In the genomic region with DNA sequence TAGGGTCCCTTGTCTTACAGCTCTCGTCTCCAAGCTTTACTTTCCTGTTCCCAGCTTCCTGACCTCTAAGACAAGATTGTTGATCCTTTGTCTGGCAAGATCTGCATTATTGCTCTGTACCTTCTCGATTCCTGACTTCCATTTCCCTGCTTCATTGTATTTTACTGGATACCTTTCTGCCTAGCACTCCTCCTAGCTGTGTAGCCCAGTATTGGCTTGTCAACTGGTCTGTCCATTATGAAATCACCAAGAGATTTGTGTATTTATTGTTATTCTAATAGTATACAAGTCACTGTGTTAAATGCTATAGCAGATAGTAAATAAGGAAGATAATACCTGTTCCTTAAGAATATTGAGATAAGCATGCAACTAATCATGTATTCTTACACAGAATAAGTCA, we compare ENCODE assay signal across 25 cellular contexts.
DNase-seq lines count a peak whose midpoint lies in the region; ATAC-seq, FAIRE-seq and TF ChIP-seq lines count a peak whose summit lies in the region.
"Had no signal": no experiment of that assay in that cellular context is flagged by ENCODE, and none has a peak within 500 bp of the region (broad histone marks: within the 10 kb centered on the region; RNA-seq: fewer than 3 reads in every experiment).

No MANE protein-coding gene starts in this region.

- TF ChIP-seq EP300 in K562 (IDR thresholded peaks at IDR 0.05; ENCODE audit: low read length), result no peak

- H3K27ac Mint-ChIP-seq in activated naive CD8-positive, alpha-beta T cell treated with anti-CD3 and anti-CD28 coated beads, Interleukin-2, amount 50 U/mL, for 24 hours, result no peak overlapping the region
- H3K27ac Mint-ChIP-seq: natural killer cell had no signal

- TF ChIP-seq POLR2A in K562 (conservative IDR thresholded peaks at IDR 0.05), result no peak

- TF ChIP-seq CTCF in K562 (IDR thresholded peaks at IDR 0.05 in 2 of 3, conservative IDR thresholded peaks at IDR 0.05 in 1 of 3; ENCODE audit: insufficient read depth in 2 of 3, low read depth in 1 of 3, low read length in 3 of 3) (peak in 2 of 3 experiments; percentile 6 to 35; a peak in 3 of 6 replicates), fibroblast of pulmonary artery (IDR thresholded peaks at IDR 0.05; ENCODE audit: low read length, missing control alignments) (peak; percentile 28)

- TF ChIP-seq RAD21 in K562 (CRISPR knock-in tag; conservative IDR thresholded peaks at IDR 0.05 in 1 of 2, IDR thresholded peaks at IDR 0.05 in 1 of 2), result peak in 1 of 2 experiments; percentile 21; a peak in 1 of 4 replicates

- H3K36me3 ChIP-seq in K562 (ENCODE audit: control insufficient read depth, insufficient read depth, low read length), result no peaks in the 10 kb centered on the region
- H3K36me3 ChIP-seq: left ventricle myocardium inferior, thyroid gland had no signal

- no TSS peak for BruUV-seq in K562 (replicated peaks; lab: Mats Ljungman, UMichigan)

- H3K9me1 ChIP-seq in K562 (ENCODE audit: control insufficient read depth, insufficient read depth, low read length), result no peaks in the 10 kb centered on the region

- CTCF ChIA-PET in K562 (lab: Yijun Ruan, JAX; ENCODE audit: low intra/inter-chr PET ratio), result no interaction called here

- DNase-seq in NCI-H82 (lab: John Stamatoyannopoulos, UW), result peak; percentile 22
- DNase-seq in NCI-H82 treated with DMSO at 0.1 percent for 48 hours (lab: John Stamatoyannopoulos, UW; ENCODE audit: unreplicated experiment), result no peak
- no peak for DNase-seq in K562 (ENCODE audit: extremely low read depth in 1 of 4, low spot score in 3 of 4)
- no peak for DNase-seq in fibroblast of pulmonary artery (ENCODE audit: low read depth)
- no peak for DNase-seq in HCEC 1CT
- DNase-seq in NCI-H2081 (lab: John Stamatoyannopoulos, UW), result no peak
- no peak for DNase-seq in activated naive CD8-positive, alpha-beta T cell treated with anti-CD3 and anti-CD28 coated beads, Interleukin-2, amount 50 U/mL, for 24 hours
- DNase-seq: 8988T; activated naive CD4-positive, alpha-beta T cell treated with anti-CD3 and anti-CD28 coated beads, Interleukin-2, amount 50 U/mL, for 16 hours; anterior cingulate cortex; caudate nucleus; CD4-positive, alpha-beta memory T cell; foreskin fibroblast; Kasumi-1; left ventricle myocardium inferior; natural killer cell; NCI-H1048; NCI-H187; right cardiac atrium; stimulated activated naive CD8-positive, alpha-beta T cell treated with anti-CD3 and anti-CD28 coated beads, Interleukin-15, Interleukin-2, amounts not matched to agents 100 U/mL and 50 U/mL, for 24 hours; thyroid gland had no signal

- no peaks in the 10 kb centered on the region; a peak in 1 of 5 replicates for H3K4me1 ChIP-seq in K562 (replicated peaks in 1 of 2; ENCODE audit: control insufficient read depth in 2 of 2, insufficient read depth in 2 of 2, low read length in 2 of 2)
- H3K4me1 ChIP-seq: left ventricle myocardium inferior, thyroid gland had no signal

- no peaks in the 10 kb centered on the region for H3K27me3 ChIP-seq in K562 (ENCODE audit: control insufficient read depth in 2 of 2, insufficient read depth in 2 of 2, low read length in 2 of 2)
- H3K27me3 ChIP-seq: thyroid gland had no signal

- in situ Hi-C loops in K562 (cut with MboI), result no loop called here

- H3K9me3 Mint-ChIP-seq in activated naive CD8-positive, alpha-beta T cell treated with anti-CD3 and anti-CD28 coated beads, Interleukin-2, amount 50 U/mL, for 24 hours, result no peaks in the 10 kb centered on the region
- H3K9me3 Mint-ChIP-seq: CD4-positive, alpha-beta memory T cell; natural killer cell had no signal

- H3K4me2 ChIP-seq in K562 (ENCODE audit: insufficient read depth, low read length), result no peak overlapping the region

- H3K9ac ChIP-seq in K562 (ENCODE audit: insufficient read depth in 1 of 2, low read depth in 2 of 2, low read length in 2 of 2), result no peak overlapping the region
- H3K9ac ChIP-seq: parathyroid adenoma had no signal

- peak; percentile 74 for ATAC-seq in K562
- no peak for ATAC-seq in HG02571 (IDR thresholded peaks at IDR 0.05; ENCODE audit: unreplicated experiment)
- no peak for ATAC-seq in activated naive CD8-positive, alpha-beta T cell treated with anti-CD3 and anti-CD28 coated beads, Interleukin-2, amount 50 U/mL, for 24 hours
- ATAC-seq: natural killer cell; right cardiac atrium; stimulated activated naive CD8-positive, alpha-beta T cell treated with anti-CD3 and anti-CD28 coated beads, Interleukin-15, Interleukin-2, amounts not matched to agents 100 U/mL and 50 U/mL, for 24 hours had no signal

- no peak overlapping the region for H2AFZ ChIP-seq in K562 (ENCODE audit: low read depth, low read length)
- H2AFZ ChIP-seq: parathyroid adenoma had no signal

- FAIRE-seq in K562 (lab: Jason Lieb, UNC), result no peak
- FAIRE-seq: endothelial cell of umbilical vein had no signal

- POLR2A ChIA-PET in K562 (lab: Yijun Ruan, JAX), result interaction anchor here (0.6 to 1.0 kb wide), 2 partner anchors 145 to 308 kb away, joined by 3 read pairs; no protein-coding TSS in a partner anchor

- no peak overlapping the region for H3K4me3 Mint-ChIP-seq in activated naive CD8-positive, alpha-beta T cell treated with anti-CD3 and anti-CD28 coated beads, Interleukin-2, amount 50 U/mL, for 24 hours
- H3K4me3 Mint-ChIP-seq: activated T-helper 1 cell treated with anti-CD3 and anti-CD28 coated beads, Interleukin-12 subunit alpha, Interleukin-12 subunit beta, Interleukin-2, Interleukin-4 antibody, amounts not matched to agents 30 ng/mL and 10 ng/mL and 1 ng/mL, durations not matched to agents 14 hours and 24 hours and 36 hours; CD4-positive, alpha-beta memory T cell; natural killer cell had no signal

- H3K27ac ChIP-seq in K562 (ENCODE audit: extremely low read depth, low read depth, low read length), result no peak overlapping the region
- H3K27ac ChIP-seq: left ventricle myocardium inferior, parathyroid adenoma, thyroid gland had no signal

- no peak overlapping the region for H3K4me3 ChIP-seq in K562
- no peak overlapping the region for H3K4me3 ChIP-seq in fibroblast of pulmonary artery (replicated peaks; ENCODE audit: low read depth, low read length)
- H3K4me3 ChIP-seq: left ventricle myocardium inferior, thyroid gland had no signal

- 68% methylated on average over 2 of the region's 2 CpGs for WGBS in K562 (ENCODE audit: insufficient coverage, low coverage, missing lambda C conversion rate)

- H3K36me3 Mint-ChIP-seq in activated naive CD8-positive, alpha-beta T cell treated with anti-CD3 and anti-CD28 coated beads, Interleukin-2, amount 50 U/mL, for 24 hours (ENCODE audit: low read depth), result peaks cover 22% of the 10 kb centered on the region
- H3K36me3 Mint-ChIP-seq: natural killer cell had no signal

- no peaks in the 10 kb centered on the region for H3K9me3 ChIP-seq in K562 (replicated peaks; ENCODE audit: control insufficient read depth, insufficient read depth, low read depth, low read length)
- H3K9me3 ChIP-seq: left ventricle myocardium inferior, thyroid gland had no signal

- H4K20me1 ChIP-seq in K562 (replicated peaks; ENCODE audit: control insufficient read depth, insufficient read depth, low read length), result no peaks in the 10 kb centered on the region

- intact Hi-C loops in K562 (cut with micrococcal nuclease), result loop anchor here (10.0 kb wide), 1 partner anchor 265 kb away; no protein-coding TSS in a partner anchor

- peaks cover 28% of the 10 kb centered on the region for H3K4me1 Mint-ChIP-seq in activated naive CD8-positive, alpha-beta T cell treated with anti-CD3 and anti-CD28 coated beads, Interleukin-2, amount 50 U/mL, for 24 hours

- H3K27me3 Mint-ChIP-seq in activated naive CD8-positive, alpha-beta T cell treated with anti-CD3 and anti-CD28 coated beads, Interleukin-2, amount 50 U/mL, for 24 hours, result no peaks in the 10 kb centered on the region
- H3K27me3 Mint-ChIP-seq: CD4-positive, alpha-beta memory T cell had no signal

- H3K79me2 ChIP-seq in K562 (ENCODE audit: control insufficient read depth, insufficient read depth, low read length), result no peaks in the 10 kb centered on the region
- H3K79me2 ChIP-seq: parathyroid adenoma had no signal

TF ChIP-seq in K562, 482 proteins besides CTCF, POLR2A, EP300 and RAD21:
- TF ChIP-seq HDAC8 (tag; IDR thresholded peaks at IDR 0.05) (no peak), ARNT (IDR thresholded peaks at IDR 0.05) (0 out of 4 replicates have a peak, but pooled peaks of 1 of the 2 experiments have one; percentile 28)
